Comparison of ENCODE assay signal across 30 cellular contexts in the genomic region with DNA sequence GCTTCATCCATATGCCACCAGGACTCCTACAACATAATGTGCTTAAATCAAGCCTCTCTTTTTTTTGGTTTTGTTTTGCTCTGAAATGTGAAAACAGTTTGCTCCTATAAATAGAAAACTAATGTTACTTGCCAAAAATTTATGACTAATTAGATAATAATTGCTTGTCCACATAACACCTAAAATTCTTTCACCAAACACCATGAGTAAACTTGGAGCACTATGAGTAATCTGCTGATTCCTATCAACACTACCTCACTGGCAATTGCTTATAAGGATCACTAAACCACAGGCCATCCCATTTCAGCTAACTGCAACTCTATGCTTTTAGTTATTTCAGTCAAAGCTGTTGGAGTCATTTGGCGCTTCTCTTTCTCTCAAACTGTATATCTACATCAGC.
DNase-seq lines count a peak whose midpoint lies in the region; ATAC-seq, FAIRE-seq and TF ChIP-seq lines count a peak whose summit lies in the region.
"Had no signal": no experiment of that assay in that cellular context is flagged by ENCODE, and none has a peak within 500 bp of the region (broad histone marks: within the 10 kb centered on the region; RNA-seq: fewer than 3 reads in every experiment).

No MANE protein-coding gene starts in this region.

- H4K20me1 ChIP-seq in GM23248 (ENCODE audit: insufficient read depth) (no peaks in the 10 kb centered on the region), H1 (replicated peaks in 1 of 2; ENCODE audit: control insufficient read depth in 1 of 2, insufficient read depth in 2 of 2, low read length in 2 of 2) (no peaks in the 10 kb centered on the region)

- no peak overlapping the region for H2BK20ac ChIP-seq in H1 (ENCODE audit: low read length)

- H4K12ac ChIP-seq in trophoblast cell (ENCODE audit: low read depth, low read length): no peak overlapping the region

- H3K23me2 ChIP-seq in H1 (ENCODE audit: low read depth, low read length): no peaks in the 10 kb centered on the region

- H3K79me1 ChIP-seq in H1 (ENCODE audit: low read depth, low read length): no peaks in the 10 kb centered on the region
- H3K79me1 ChIP-seq in trophoblast cell (ENCODE audit: low read length): no peaks in the 10 kb centered on the region

- H4K8ac ChIP-seq in H1 (ENCODE audit: extremely low read depth, insufficient read depth, low read length) (no peak overlapping the region), trophoblast cell (ENCODE audit: low read depth, low read length) (no peak overlapping the region)

- no peak for TF ChIP-seq RAD21 in H1 (IDR thresholded peaks at IDR 0.05 in 1 of 2, conservative IDR thresholded peaks at IDR 0.05 in 1 of 2; ENCODE audit: low read depth in 2 of 2, low read length in 2 of 2)

- WGBS in GM23248 (ENCODE audit: low coverage in 1 of 2, low lambda C conversion rate in 2 of 2, missing lambda C conversion rate in 2 of 2), 2 experiments: 38 to 41% methylated on average over 1 of the region's 1 CpG
- 95% methylated on average over 1 of the region's 1 CpG; no CpG with 5 or more reads in 1 of the 2 experiments for WGBS in H1 (ENCODE audit: extremely low coverage in 1 of 2, insufficient coverage in 1 of 2, insufficient read length in 1 of 2, insufficient replicate concordance in 2 of 2, low coverage in 1 of 2, low lambda C conversion rate in 2 of 2, missing lambda C conversion rate in 1 of 2), 2 experiments
- no CpG with 5 or more reads among the region's 1 CpG for WGBS in trophoblast cell (ENCODE audit: extremely low coverage, insufficient coverage, insufficient read length)

- DNase-seq in GM23248: peak; percentile 75
- peak; percentile 62 for DNase-seq in RKO (ENCODE audit: low spot score)
- no peak for DNase-seq in H1 (ENCODE audit: low read depth in 1 of 2, low spot score in 2 of 2)
- peak; percentile 7 to 72 for DNase-seq in trophoblast cell
- no peak for DNase-seq in effector memory CD4-positive, alpha-beta T cell
- no peak for DNase-seq in germinal center (ENCODE audit: low spot score)
- no peak for DNase-seq in mucosa of gallbladder (ENCODE audit: low spot score)
- DNase-seq: activated CD4-positive, alpha-beta T cell treated with anti-CD3 and anti-CD28 coated beads for 1 hour; activated CD8-positive, alpha-beta memory T cell treated with anti-CD3 and anti-CD28 coated beads for 24 hours; activated gamma-delta T cell treated with Interleukin-2 at 50 U/mL for 16 hours; activated T-cell treated with anti-CD3 and anti-CD28 coated beads, Interleukin-2, amount 50 U/mL, for 1 hour; adrenal gland; CD4-positive, CD25-positive, alpha-beta regulatory T cell; cerebellar nuclear complex; erythroblast; islet precursor cell; Kasumi-1; NCI-H1048; NCI-H187; NCI-H2171 treated with DMSO at 0.1 percent for 48 hours; NCI-H526; right lobe of liver; stimulated activated CD4-positive, alpha-beta T cell treated with anti-CD3 and anti-CD28 coated beads, Interleukin-15, amount 100 ng/mL, for 24 hours; stimulated activated naive CD8-positive, alpha-beta T cell treated with anti-CD3 and anti-CD28 coated beads, Interleukin-15, amount 100 ng/mL, for 72 hours; thyroid gland had no signal

- ATAC-seq in GM19397 (IDR thresholded peaks at IDR 0.05; ENCODE audit: unreplicated experiment): no peak
- ATAC-seq: gastroesophageal sphincter; right lobe of liver; stimulated activated naive CD8-positive, alpha-beta T cell treated with anti-CD3 and anti-CD28 coated beads, Interleukin-15, amount 100 ng/mL, for 72 hours had no signal

- no peak overlapping the region for H3K9ac ChIP-seq in GM23248
- H3K9ac ChIP-seq in H1 (replicated peaks in 1 of 4; ENCODE audit: extremely low read depth in 1 of 4, low read depth in 3 of 4, low read length in 3 of 4): no peak overlapping the region
- H3K9ac ChIP-seq in trophoblast cell (ENCODE audit: low read length): no peak overlapping the region
- H3K9ac ChIP-seq: parathyroid adenoma had no signal

- H3F3A ChIP-seq in GM23248 (ENCODE audit: insufficient read depth): peaks cover 8% of the 10 kb centered on the region; the same call in 1 of the 2 replicates

- H3K4me3 ChIP-seq in GM23248 (no peak overlapping the region), H1 (ENCODE audit: extremely low read depth in 1 of 4, insufficient read depth in 2 of 4, low read depth in 3 of 4, low read length in 4 of 4) (no peak overlapping the region), trophoblast cell (ENCODE audit: low read depth, low read length) (no peak overlapping the region)
- H3K4me3 ChIP-seq in effector memory CD4-positive, alpha-beta T cell (ENCODE audit: insufficient read depth, low read depth, low read length, poor library complexity, severe bottlenecking): no peak overlapping the region
- H3K4me3 ChIP-seq: adrenal gland, gastroesophageal sphincter, right lobe of liver, thyroid gland had no signal

- CTCF ChIA-PET in H1 (lab: Charles Lee; ENCODE audit: partially characterized antibody): interaction anchor here (0.6 kb wide), 1 partner anchor 184 kb away, joined by 3 read pairs; no protein-coding TSS in a partner anchor

- H3K36me3 ChIP-seq in GM23248 (ENCODE audit: low read depth) (no peaks in the 10 kb centered on the region; the same call in 1 of the 2 replicates), H1 (ENCODE audit: control insufficient read depth in 2 of 4, insufficient read depth in 4 of 4, low read length in 3 of 4) (no peaks in the 10 kb centered on the region), trophoblast cell (ENCODE audit: control insufficient read depth in 1 of 2, insufficient read depth in 2 of 2, low read length in 2 of 2) (no peaks in the 10 kb centered on the region)
- no peaks in the 10 kb centered on the region for H3K36me3 ChIP-seq in effector memory CD4-positive, alpha-beta T cell (ENCODE audit: control insufficient read depth, insufficient read depth, low read length)
- H3K36me3 ChIP-seq: adrenal gland, gastroesophageal sphincter, right lobe of liver, thyroid gland had no signal

- no peak overlapping the region for H2BK15ac ChIP-seq in H1 (ENCODE audit: low read length)

- no peak overlapping the region for H3K14ac ChIP-seq in H1 (ENCODE audit: insufficient read length)
- H3K14ac ChIP-seq in trophoblast cell (ENCODE audit: low read length): no peak overlapping the region

- no peak overlapping the region for H2BK12ac ChIP-seq in H1 (ENCODE audit: low read depth, low read length)
- H2BK12ac ChIP-seq in trophoblast cell (ENCODE audit: low read length): no peak overlapping the region

- H4K91ac ChIP-seq in H1 (replicated peaks; ENCODE audit: insufficient read length, low read length) (no peak overlapping the region), trophoblast cell (ENCODE audit: low read depth, low read length) (no peak overlapping the region)

- H4K5ac ChIP-seq in H1 (ENCODE audit: insufficient read length, low read depth, low read length): no peak overlapping the region

- no peak overlapping the region for H2BK120ac ChIP-seq in H1 (replicated peaks; ENCODE audit: low read depth, low read length)
- no peak overlapping the region for H2BK120ac ChIP-seq in trophoblast cell (ENCODE audit: insufficient read depth, low read length, poor library complexity)

- H2AFZ ChIP-seq in GM23248 (no peak overlapping the region), H1 (ENCODE audit: low read length) (peak overlapping the region; percentile 65; the same call in 1 of the 2 replicates), trophoblast cell (ENCODE audit: insufficient read depth, low read length, poor library complexity) (no peak overlapping the region)
- H2AFZ ChIP-seq: parathyroid adenoma had no signal

- no peak overlapping the region for H3K56ac ChIP-seq in H1 (replicated peaks; ENCODE audit: insufficient read length, low read depth, low read length)

- TF ChIP-seq EP300 in H1 (IDR thresholded peaks at IDR 0.05; ENCODE audit: borderline replicate concordance in 1 of 2, low read depth in 2 of 2, low read length in 2 of 2): no peak

- no peak overlapping the region for H2AK5ac ChIP-seq in H1 (ENCODE audit: low read depth, low read length)
- no peak overlapping the region for H2AK5ac ChIP-seq in trophoblast cell (ENCODE audit: low read length)

- no peak overlapping the region for H2BK5ac ChIP-seq in H1 (ENCODE audit: low read depth, low read length)
- no peak overlapping the region for H2BK5ac ChIP-seq in trophoblast cell (ENCODE audit: low read depth, low read length, poor library complexity)

- TF ChIP-seq POLR2A in H1 (IDR thresholded peaks at IDR 0.05; ENCODE audit: control extremely low read depth in 1 of 2, low read depth in 2 of 2, low read length in 2 of 2): no peak

- H3K27me3 ChIP-seq in GM23248 (replicated peaks; ENCODE audit: insufficient read depth): 0 out of 2 replicates have a peak, but pooled peaks cover 13% of the 10 kb centered on the region
- H3K27me3 ChIP-seq in H1 (replicated peaks in 1 of 4; ENCODE audit: control insufficient read depth in 3 of 4, extremely low read depth in 1 of 4, insufficient read depth in 3 of 4, low read length in 3 of 4): no peaks in the 10 kb centered on the region
- H3K27me3 ChIP-seq in trophoblast cell (ENCODE audit: insufficient read depth, low read length): no peaks in the 10 kb centered on the region
- H3K27me3 ChIP-seq in effector memory CD4-positive, alpha-beta T cell (replicated peaks; ENCODE audit: control insufficient read depth, insufficient read depth, low read length, poor library complexity, severe bottlenecking): no peaks in the 10 kb centered on the region
- H3K27me3 ChIP-seq: adrenal gland, gastroesophageal sphincter, right lobe of liver, thyroid gland had no signal

- H3K4me1 ChIP-seq in GM23248 (ENCODE audit: insufficient read depth) (peaks cover 12% of the 10 kb centered on the region), H1 (replicated peaks in 1 of 4; ENCODE audit: control insufficient read depth in 3 of 4, insufficient read depth in 4 of 4, low read length in 3 of 4) (no peaks in the 10 kb centered on the region), trophoblast cell (ENCODE audit: control insufficient read depth in 1 of 2, insufficient read depth in 2 of 2, low read length in 2 of 2) (no peaks in the 10 kb centered on the region)
- H3K4me1 ChIP-seq in effector memory CD4-positive, alpha-beta T cell (ENCODE audit: control insufficient read depth, insufficient read depth, low read length, poor library complexity, severe bottlenecking): no peaks in the 10 kb centered on the region
- H3K4me1 ChIP-seq: adrenal gland, gastroesophageal sphincter, parathyroid adenoma, right lobe of liver, thyroid gland had no signal

- no peak overlapping the region for H3K18ac ChIP-seq in H1 (ENCODE audit: extremely low read depth, low read length)
- H3K18ac ChIP-seq in trophoblast cell (ENCODE audit: low read length): no peak overlapping the region

- no peak overlapping the region for H3K4ac ChIP-seq in H1 (replicated peaks; ENCODE audit: insufficient read length, low read depth, low read length)
- H3K4ac ChIP-seq in trophoblast cell (ENCODE audit: low read depth, low read length): no peak overlapping the region

- H3K4me2 ChIP-seq in GM23248 (ENCODE audit: unreplicated experiment) (peak overlapping the region; percentile 12), H1 (ENCODE audit: insufficient read depth in 1 of 2, low read depth in 2 of 2, low read length in 2 of 2) (no peak overlapping the region), trophoblast cell (ENCODE audit: low read length) (no peak overlapping the region)

- TF ChIP-seq CTCF in H1 (IDR thresholded peaks at IDR 0.05; ENCODE audit: control extremely low read depth in 1 of 3, insufficient read depth in 1 of 3, low read depth in 1 of 3, low read length in 3 of 3): no peak

- H3K9me3 ChIP-seq in GM23248 (ENCODE audit: low read depth): no peaks in the 10 kb centered on the region
- no peaks in the 10 kb centered on the region for H3K9me3 ChIP-seq in H1 (ENCODE audit: insufficient read depth in 2 of 2, low read depth in 1 of 2, low read length in 1 of 2)
- no peaks in the 10 kb centered on the region for H3K9me3 ChIP-seq in trophoblast cell (ENCODE audit: insufficient read depth, low read depth, low read length)
- H3K9me3 ChIP-seq in effector memory CD4-positive, alpha-beta T cell (ENCODE audit: control insufficient read depth, low read length): no peaks in the 10 kb centered on the region
- H3K9me3 ChIP-seq: adrenal gland, gastroesophageal sphincter, right lobe of liver, thyroid gland had no signal

- no peak overlapping the region for H3K27ac ChIP-seq in GM23248
- H3K27ac ChIP-seq in H1 (ENCODE audit: low read depth, low read length): no peak overlapping the region
- no peak overlapping the region for H3K27ac ChIP-seq in trophoblast cell (ENCODE audit: low read depth, low read length)
- no peak overlapping the region for H3K27ac ChIP-seq in effector memory CD4-positive, alpha-beta T cell (ENCODE audit: insufficient read depth, low read length, poor library complexity, severe bottlenecking)
- H3K27ac ChIP-seq: adrenal gland, gastroesophageal sphincter, parathyroid adenoma, right lobe of liver, thyroid gland had no signal

- H3K9me2 ChIP-seq in GM23248 (ENCODE audit: insufficient read depth): no peaks in the 10 kb centered on the region

- FAIRE-seq in H1 (lab: Jason Lieb, UNC): no peak
- FAIRE-seq: GM19239, RCC 7860 had no signal

- H3K79me2 ChIP-seq in GM23248 (ENCODE audit: insufficient read depth) (no peaks in the 10 kb centered on the region), H1 (ENCODE audit: control insufficient read depth in 1 of 2, insufficient read depth in 2 of 2, low read length in 2 of 2) (no peaks in the 10 kb centered on the region), trophoblast cell (ENCODE audit: control insufficient read depth, insufficient read depth, low read length, poor library complexity) (no peaks in the 10 kb centered on the region)
- H3K79me2 ChIP-seq: parathyroid adenoma had no signal

- in situ Hi-C loops in GM23248 (cut with MboI): no loop called here

- POLR2A ChIA-PET in H1 (lab: Charles Lee; ENCODE audit: partially characterized antibody): no interaction called here

- no peak overlapping the region for H3K23ac ChIP-seq in H1 (ENCODE audit: insufficient read length)
- H3K23ac ChIP-seq in trophoblast cell (ENCODE audit: low read length): no peak overlapping the region

Comparison
In these comparisons a context has a peak if more than half of its experiments do, and no peak if none do; other contexts are left out.
1. DNase-seq: peak in GM23248 (single experiment), RKO (single experiment) and trophoblast cell (2 of 2); none in H1 (0 of 2), effector memory CD4-positive, alpha-beta T cell (0 of 3), germinal center (single experiment) and mucosa of gallbladder (single experiment).